ENCODE assay signal across 8 cellular contexts in genomic region chr7:131235489-131236317, GRCh38.
DNase-seq lines count a peak whose midpoint lies in the region; ATAC-seq and TF ChIP-seq lines count a peak whose summit lies in the region.

No MANE protein-coding gene starts in this region.

- H3K36me3 ChIP-seq in SK-N-SH (replicated peaks in 1 of 2; ENCODE audit: control insufficient read depth in 1 of 2, insufficient read depth in 2 of 2, low read length in 1 of 2) = no peaks in the 10 kb centered on the region

- peaks cover 8 to 32% of the 10 kb centered on the region in 2 experiments for H3K4me1 ChIP-seq in SK-N-SH (ENCODE audit: control insufficient read depth in 1 of 2, insufficient read depth in 2 of 2, low read depth in 1 of 2, low read length in 1 of 2)

- TF ChIP-seq CTCF in SK-N-SH (IDR thresholded peaks at IDR 0.05) = no peak

- H4K20me1 ChIP-seq in SK-N-SH (ENCODE audit: insufficient read depth) = no peaks in the 10 kb centered on the region

- peak overlapping the region; percentile 69; the same call in 1 of the 2 replicates for H2AFZ ChIP-seq in SK-N-SH (ENCODE audit: low read depth)

- TF ChIP-seq RAD21 in SK-N-SH (IDR thresholded peaks at IDR 0.05; ENCODE audit: low read length) = 0 out of 2 replicates have a peak, but pooled peaks have one; percentile 9

- 4% methylated on average over 13 of the region's 13 CpGs for WGBS in SK-N-SH (ENCODE audit: low lambda C conversion rate)

- no peaks in the 10 kb centered on the region for H3K9me2 ChIP-seq in SK-N-SH

- H3K4me3 ChIP-seq in SK-N-SH (ENCODE audit: low read depth in 2 of 2, low read length in 1 of 2) = peak overlapping the region; percentile 29 to 40

- peak overlapping the region; percentile 87 for H3K9ac ChIP-seq in SK-N-SH

- H3F3A ChIP-seq in SK-N-SH (replicated peaks; ENCODE audit: insufficient read depth) = peaks cover 27% of the 10 kb centered on the region

- no peaks in the 10 kb centered on the region for H3K9me3 ChIP-seq in SK-N-SH

- ATAC-seq in HG03432 (IDR thresholded peaks at IDR 0.05; ENCODE audit: unreplicated experiment) (no peak), GM21786 (IDR thresholded peaks at IDR 0.05; ENCODE audit: unreplicated experiment) (no peak)

- H3K79me2 ChIP-seq in SK-N-SH (ENCODE audit: insufficient read depth) = no peaks in the 10 kb centered on the region

- H3K27ac ChIP-seq in SK-N-SH (ENCODE audit: low read depth in 2 of 2, low read length in 1 of 2) = peak overlapping the region; percentile 74 to 100

- no peaks in the 10 kb centered on the region for H3K27me3 ChIP-seq in SK-N-SH (ENCODE audit: insufficient read depth)

- DNase-seq in H4 (ENCODE audit: low spot score) = peak; percentile 99
- DNase-seq in SK-N-SH = peak; percentile 79
- peak; percentile 50 for DNase-seq in activated naive CD8-positive, alpha-beta T cell treated with anti-CD3 and anti-CD28 coated beads, Interleukin-2, amount 50 U/mL, for 16 hours (ENCODE audit: low read depth, low spot score)
- peak; percentile 72 for DNase-seq in inferior parietal cortex (ENCODE audit: extremely low spot score)
- DNase-seq in stimulated activated CD4-positive, alpha-beta T cell treated with anti-CD3 and anti-CD28 coated beads, Interleukin-4, amount 100 ng/mL, for 24 hours = peak; percentile 86
- DNase-seq in NCI-H446 treated with DMSO at 0.1 percent for 48 hours (lab: John Stamatoyannopoulos, UW) = no peak

- POLR2A ChIA-PET in SK-N-SH (lab: Yijun Ruan, JAX) = no interaction called here

- CTCF ChIA-PET in SK-N-SH (lab: Yijun Ruan, JAX) = interaction anchor here (0.7 to 2.0 kb wide), 3 partner anchors 9 to 130 kb away, joined by 3 to 4 read pairs (median 4); partner anchors contain the start of gene MKLN1

- H3K4me2 ChIP-seq in SK-N-SH = peak overlapping the region; percentile 72

- TF ChIP-seq EP300 in SK-N-SH (IDR thresholded peaks at IDR 0.05; ENCODE audit: borderline replicate concordance in 1 of 2, low read depth in 1 of 2, low read length in 1 of 2) = peak; percentile 26 to 66; a peak in 3 of 4 replicates

TF ChIP-seq in SK-N-SH, 30 proteins besides CTCF, POLR2A, EP300 and RAD21 (continues in another document):
- TF ChIP-seq EZH2phosphoT487 (IDR thresholded peaks at IDR 0.05; ENCODE audit: borderline replicate concordance, low read depth) (no peak), TCF12 (IDR thresholded peaks at IDR 0.05) (peak; percentile 69), FOXM1 (IDR thresholded peaks at IDR 0.05; ENCODE audit: low read depth) (no peak), CHD2 (IDR thresholded peaks at IDR 0.05; ENCODE audit: low read length, partially characterized antibody) (no peak), NRF1 (IDR thresholded peaks at IDR 0.05; ENCODE audit: low read depth, low read length) (no peak), SIN3A (IDR thresholded peaks at IDR 0.05; ENCODE audit: borderline replicate concordance, low read depth, low read length) (peak; percentile 43; the same call in 1 of the 2 replicates), IRF3 (IDR thresholded peaks at IDR 0.05; ENCODE audit: low read depth, low read length) (no peak), USF1 (IDR thresholded peaks at IDR 0.05; ENCODE audit: borderline replicate concordance, low read depth) (0 out of 2 replicates have a peak, but pooled peaks have one; percentile 36), RFX5 (IDR thresholded peaks at IDR 0.05; ENCODE audit: low read length) (peak; percentile 44; the same call in 1 of the 2 replicates), MAX (IDR thresholded peaks at IDR 0.05; ENCODE audit: low read depth) (peak; percentile 22; the same call in 1 of the 2 replicates), ZBTB33 (IDR thresholded peaks at IDR 0.05; ENCODE audit: borderline replicate concordance, low read depth) (0 out of 2 replicates have a peak, but pooled peaks have one; percentile 13), REST (IDR thresholded peaks at IDR 0.05; ENCODE audit: low read depth, low read length) (peak; percentile 32; the same call in 1 of the 2 replicates), RCOR1 (IDR thresholded peaks at IDR 0.05; ENCODE audit: low read length) (no peak), TEAD4 (IDR thresholded peaks at IDR 0.05; ENCODE audit: borderline replicate concordance, insufficient read depth) (peak; percentile 28; the same call in 1 of the 2 replicates), POLR2AphosphoS5 (IDR thresholded peaks at IDR 0.05; ENCODE audit: low read depth, low read length) (peak; percentile 74; the same call in 1 of the 2 replicates), ELF1 (IDR thresholded peaks at IDR 0.05) (peak; percentile 20; the same call in 1 of the 2 replicates), MXI1 (IDR thresholded peaks at IDR 0.05; ENCODE audit: low read depth, low read length) (peak; percentile 31; the same call in 1 of the 2 replicates), FOXJ3 (CRISPR knock-in tag; IDR thresholded peaks at IDR 0.05) (no peak), RXRA (IDR thresholded peaks at IDR 0.05; ENCODE audit: borderline replicate concordance, low read depth) (no peak; the same call in none of the 2 replicates), NFIC (IDR thresholded peaks at IDR 0.05; ENCODE audit: borderline replicate concordance) (peak; percentile 71), MEF2A (IDR thresholded peaks at IDR 0.05; ENCODE audit: borderline replicate concordance, low read depth) (0 out of 2 replicates have a peak, but pooled peaks have one; percentile 31), YY1 (IDR thresholded peaks at IDR 0.05; ENCODE audit: low read depth) (peak; percentile 81)
